24 cellular contexts compared by ENCODE assay signal in the genomic region with DNA sequence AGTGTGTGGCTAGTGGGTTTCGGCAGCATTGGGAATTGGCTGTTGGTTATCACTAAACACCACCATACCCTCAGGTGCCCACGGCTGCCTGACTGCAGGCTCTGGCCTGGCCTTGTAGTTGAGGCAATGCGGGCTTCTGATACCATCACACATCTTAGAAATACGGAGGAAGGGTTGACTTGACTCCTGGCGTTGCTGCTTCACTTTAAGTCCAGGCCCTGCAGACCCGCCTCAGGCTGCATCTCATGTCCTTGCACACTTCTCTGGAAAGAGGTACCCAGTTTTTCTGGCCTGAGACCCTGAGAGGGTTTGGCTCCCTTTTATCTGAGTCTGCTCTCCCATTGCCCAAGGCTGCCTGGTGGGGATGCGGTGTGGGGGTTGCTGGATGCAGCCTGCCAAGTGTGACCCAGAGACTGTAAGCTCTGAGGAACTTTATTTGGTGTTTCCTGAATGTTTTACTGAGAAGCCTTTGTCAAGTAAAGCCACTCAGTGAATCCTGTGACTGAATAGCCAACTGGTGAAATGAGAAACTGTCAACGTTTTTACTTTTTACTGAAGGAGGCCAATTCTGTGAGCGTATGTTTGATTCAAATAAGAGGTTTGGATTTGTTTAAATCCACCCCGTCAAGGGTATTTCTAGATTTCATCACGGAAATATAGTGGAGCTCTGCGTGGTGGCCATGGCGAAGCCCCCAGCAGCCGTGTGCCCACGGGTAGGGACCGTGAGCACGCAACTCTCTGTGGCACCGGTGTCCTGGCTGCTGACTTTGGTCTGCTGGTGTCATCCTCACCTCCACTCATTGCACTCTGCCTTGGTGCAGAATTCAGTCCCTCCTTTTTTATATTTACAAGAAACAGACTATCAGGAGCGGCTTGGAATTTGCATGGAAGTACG.
DNase-seq lines count a peak whose midpoint lies in the region; ATAC-seq and TF ChIP-seq lines count a peak whose summit lies in the region.
"Had no signal": no experiment of that assay in that cellular context is flagged by ENCODE, and none has a peak within 500 bp of the region (broad histone marks: within the 10 kb centered on the region; RNA-seq: fewer than 3 reads in every experiment).

No MANE protein-coding gene starts in this region.

- no peak overlapping the region for H3K27ac ChIP-seq in left lung
- H3K27ac ChIP-seq in spleen = peak overlapping the region in 5 of 8 donors; percentile 5 to 48 (median 24)
- H3K27ac ChIP-seq: brain microvascular endothelial cell had no signal

- no peak for TF ChIP-seq CTCF in chondrocyte (IDR thresholded peaks at IDR 0.05)
- no peak for TF ChIP-seq CTCF in left lung (IDR thresholded peaks at IDR 0.05)
- TF ChIP-seq CTCF in spleen (IDR thresholded peaks at IDR 0.05 in 8 of 11, conservative IDR thresholded peaks at IDR 0.05 in 3 of 11) = no peak
- no peak for TF ChIP-seq CTCF in endothelial cell (IDR thresholded peaks at IDR 0.05; ENCODE audit: unreplicated experiment)

- no peak for TF ChIP-seq POLR2A in spleen (IDR thresholded peaks at IDR 0.05)

- H3K36me3 Mint-ChIP-seq in chondrocyte (ENCODE audit: low read depth) (peaks cover 14% of the 10 kb centered on the region), endothelial cell (ENCODE audit: low read depth, unreplicated experiment) (peaks cover 58% of the 10 kb centered on the region)

- H3K4me1 Mint-ChIP-seq in chondrocyte (ENCODE audit: low read depth) (peaks cover 42% of the 10 kb centered on the region), endothelial cell (ENCODE audit: unreplicated experiment) (peaks cover 4% of the 10 kb centered on the region)

- 79 to 88% (median 87%) methylated on average over 20 of the region's 20 CpGs for WGBS in spleen, 5 donors

- intact Hi-C loops in left lung (cut with DNase I) (no loop called here), spleen (cut with DNase I; ENCODE audit: low total_unique reads) (no loop called here)

- H3K4me3 Mint-ChIP-seq in chondrocyte (ENCODE audit: unreplicated experiment) = no peak overlapping the region
- no peak overlapping the region for H3K4me3 Mint-ChIP-seq in endothelial cell (ENCODE audit: unreplicated experiment)
- H3K4me3 Mint-ChIP-seq: activated CD4-positive, alpha-beta memory T cell treated with anti-CD3 and anti-CD28 coated beads for 36 hours; activated naive CD8-positive, alpha-beta T cell treated with anti-CD3 and anti-CD28 coated beads for 36 hours; activated T-cell treated with anti-CD3 and anti-CD28 coated beads, Interleukin-2, amount 50 U/mL, for 4 hours; dendritic cell treated with granulocyte-macrophage colony-stimulating factor and Interleukin-4, amounts not matched to agents 40 ng/mL and 50 ng/mL, for 4 days; H9; T-helper 1 cell treated with Interleukin-12 subunit alpha and Interleukin-12 subunit beta and Interleukin-4 antibody, amounts not matched to agents 30 μg/mL and 1 μg/mL, for 36 hours had no signal

- no peak for ATAC-seq in left lung
- no peak for ATAC-seq in HG03520 (IDR thresholded peaks at IDR 0.05; ENCODE audit: unreplicated experiment)
- ATAC-seq: activated T-cell treated with anti-CD3 and anti-CD28 coated beads, Interleukin-2, amount 50 U/mL, for 4 hours had no signal

- H3K27ac Mint-ChIP-seq in chondrocyte (ENCODE audit: unreplicated experiment) (peak overlapping the region; percentile 77), endothelial cell (ENCODE audit: unreplicated experiment) (no peak overlapping the region)
- H3K27ac Mint-ChIP-seq: activated CD4-positive, alpha-beta memory T cell treated with anti-CD3 and anti-CD28 coated beads for 36 hours; activated naive CD8-positive, alpha-beta T cell treated with anti-CD3 and anti-CD28 coated beads for 36 hours; dendritic cell treated with granulocyte-macrophage colony-stimulating factor and Interleukin-4, amounts not matched to agents 40 ng/mL and 50 ng/mL, for 4 days; T-helper 1 cell treated with Interleukin-12 subunit alpha and Interleukin-12 subunit beta and Interleukin-4 antibody, amounts not matched to agents 30 μg/mL and 1 μg/mL, for 36 hours had no signal

- H3K27me3 Mint-ChIP-seq in chondrocyte (ENCODE audit: low read depth) (no peaks in the 10 kb centered on the region), endothelial cell (ENCODE audit: unreplicated experiment) (peaks cover 13% of the 10 kb centered on the region)
- H3K27me3 Mint-ChIP-seq: activated CD4-positive, alpha-beta memory T cell treated with anti-CD3 and anti-CD28 coated beads for 36 hours; activated naive CD8-positive, alpha-beta T cell treated with anti-CD3 and anti-CD28 coated beads for 36 hours; dendritic cell treated with granulocyte-macrophage colony-stimulating factor and Interleukin-4, amounts not matched to agents 40 ng/mL and 50 ng/mL, for 4 days; naive B cell had no signal

- H3K9me3 Mint-ChIP-seq in chondrocyte (ENCODE audit: low read depth) = no peaks in the 10 kb centered on the region
- no peaks in the 10 kb centered on the region for H3K9me3 Mint-ChIP-seq in endothelial cell (ENCODE audit: unreplicated experiment)
- H3K9me3 Mint-ChIP-seq: activated CD4-positive, alpha-beta memory T cell treated with anti-CD3 and anti-CD28 coated beads for 36 hours; activated naive CD8-positive, alpha-beta T cell treated with anti-CD3 and anti-CD28 coated beads for 36 hours; activated T-cell treated with anti-CD3 and anti-CD28 coated beads, Interleukin-2, amount 50 U/mL, for 4 hours; dendritic cell treated with granulocyte-macrophage colony-stimulating factor and Interleukin-4, amounts not matched to agents 40 ng/mL and 50 ng/mL, for 4 days; H9; naive B cell; T-helper 1 cell treated with Interleukin-12 subunit alpha and Interleukin-12 subunit beta and Interleukin-4 antibody, amounts not matched to agents 30 μg/mL and 1 μg/mL, for 36 hours had no signal

- no peak overlapping the region for H3K4me3 ChIP-seq in left lung
- H3K4me3 ChIP-seq in spleen = no peak overlapping the region
- H3K4me3 ChIP-seq: lung, smooth muscle cell, stomach had no signal

- H3K36me3 ChIP-seq in left lung (peaks cover 0 to 79% of the 10 kb centered on the region in 2 donors), spleen (peaks cover 4 to 100% (median 52%) of the 10 kb centered on the region in 6 donors)

- peak; percentile 9 for DNase-seq in activated CD8-positive, alpha-beta memory T cell treated with anti-CD3 and anti-CD28 coated beads, Interleukin-2, amount 50 U/mL, for 4 hours
- no peak for DNase-seq in activated CD8-positive, alpha-beta memory T cell treated with anti-CD3 and anti-CD28 coated beads, Interleukin-2, amount 50 U/mL, for 48 hours
- no peak for DNase-seq in chondrocyte (ENCODE audit: low spot score)
- peak; percentile 22 to 42 for DNase-seq in left lung
- peak; percentile 39 for DNase-seq in spleen
- no peak for DNase-seq in DMS 273 (lab: John Stamatoyannopoulos, UW; ENCODE audit: unreplicated experiment)
- DNase-seq in endothelial cell (ENCODE audit: low spot score) = no peak
- DNase-seq: activated CD4-positive, alpha-beta memory T cell treated with anti-CD3 and anti-CD28 coated beads for 36 hours; activated naive CD8-positive, alpha-beta T cell treated with anti-CD3 and anti-CD28 coated beads for 36 hours; activated T-cell treated with anti-CD3 and anti-CD28 coated beads, Interleukin-2, amount 50 U/mL, for 4 hours; BE2C; Calu3; erythroblast; H9; naive B cell; NCI-H69; stimulated activated CD4-positive, alpha-beta T cell treated with anti-CD3 and anti-CD28 coated beads, Interleukin-4, amount 100 ng/mL, for 24 hours; stomach had no signal

- H3K9me3 ChIP-seq in left lung (no peaks in the 10 kb centered on the region), spleen (no peaks in the 10 kb centered on the region)
- H3K9me3 ChIP-seq: BE2C, stomach had no signal

- H3K4me1 ChIP-seq in left lung (peaks cover 16 to 31% of the 10 kb centered on the region in 2 donors), spleen (peaks cover 0 to 53% (median 15%) of the 10 kb centered on the region in 6 donors)

- H3K27me3 ChIP-seq in left lung (no peaks in the 10 kb centered on the region), spleen (replicated peaks in 1 of 7) (no peaks in the 10 kb centered on the region)
- H3K27me3 ChIP-seq: BE2C, brain microvascular endothelial cell, stomach had no signal

Comparison
In these comparisons a context has a peak if more than half of its experiments do, and no peak if none do; other contexts are left out.
1. DNase-seq: peak in activated CD8-positive, alpha-beta memory T cell treated with anti-CD3 and anti-CD28 coated beads, Interleukin-2, amount 50 U/mL, for 4 hours (single experiment), left lung (2 of 2) and spleen (single experiment); none in activated CD8-positive, alpha-beta memory T cell treated with anti-CD3 and anti-CD28 coated beads, Interleukin-2, amount 50 U/mL, for 48 hours (single experiment), chondrocyte (single experiment), DMS 273 (single experiment) and endothelial cell (single experiment).
2. H3K27ac ChIP-seq: peak in spleen (5 of 8); none in left lung (0 of 2).